21 cellular contexts compared by ENCODE assay signal in the genomic region with DNA sequence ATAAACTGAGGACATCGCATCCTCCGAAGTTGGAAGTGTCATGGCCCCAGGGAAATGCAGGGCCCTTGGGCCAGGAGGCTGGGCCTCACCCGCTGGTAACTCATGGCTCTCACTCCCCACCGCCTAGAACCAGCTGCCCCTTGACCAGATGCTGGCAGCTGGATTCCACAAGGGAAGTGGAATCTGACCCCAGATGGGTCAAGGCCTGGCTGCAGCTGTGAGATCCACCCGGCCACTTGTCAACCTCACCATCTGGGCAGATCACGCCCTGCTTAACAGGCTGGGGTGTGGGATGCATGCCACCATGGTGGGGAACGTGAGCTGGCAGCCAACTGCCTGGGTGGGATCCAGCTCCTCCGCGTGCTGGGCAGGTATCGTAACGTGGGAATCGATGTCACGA.
"Had no signal": no experiment of that assay in that cellular context is flagged by ENCODE, and none has a peak within 500 bp of the region (broad histone marks: within the 10 kb centered on the region; RNA-seq: fewer than 3 reads in every experiment).

No MANE protein-coding gene starts in this region.

- H3K27me3 ChIP-seq: SJSA1 had no signal

- H3K4me1 ChIP-seq: SJSA1 had no signal

- H3K27ac ChIP-seq: KMS-11, SJSA1, SK-N-MC had no signal

- DNase-seq: IMR-90, Kasumi-1, MM.1S, NCI-H1048, NCI-H1105, NCI-H1417, NCI-H1436 treated with DMSO at 0.1 percent for 48 hours, NCI-H1694 treated with DMSO at 0.1 percent for 48 hours, NCI-H1930, NCI-H2081, NCI-H2107, NCI-H2227 treated with DMSO at 0.1 percent for 48 hours, NCI-H526 treated with DMSO at 0.1 percent for 48 hours, NCI-H748 treated with DMSO at 0.1 percent for 48 hours, Right ventricle myocardium superior, RPMI8226, SIG-M5 had no signal

- H3K4me2 ChIP-seq: KMS-11 had no signal

- H3K9me3 ChIP-seq: SJSA1 had no signal

- H3K36me3 ChIP-seq: SJSA1 had no signal

- H3K4me3 ChIP-seq: SJSA1, SK-N-MC had no signal

- H3K9ac ChIP-seq: KMS-11 had no signal

- ATAC-seq: HepG2 had no signal
